ENCODE assay signal across 18 cellular contexts in genomic region chr1:24349891-24350290, GRCh38. TPM values are rescaled to one million over a fixed set of nuclear protein-coding genes. Genes with fewer than 3 reads are reported as not detected.
DNase-seq lines count a peak whose midpoint lies in the region; ATAC-seq and TF ChIP-seq lines count a peak whose summit lies in the region.
"Had no signal": no experiment of that assay in that cellular context is flagged by ENCODE, and none has a peak within 500 bp of the region (broad histone marks: within the 10 kb centered on the region; RNA-seq: fewer than 3 reads in every experiment).

No MANE protein-coding gene starts in this region.

- no peak overlapping the region for H3K27ac ChIP-seq in ascending aorta
- H3K27ac ChIP-seq: body of pancreas, transverse colon had no signal

- H3K4me3 Mint-ChIP-seq in central memory CD8-positive, alpha-beta T cell, result no peak overlapping the region
- H3K4me3 Mint-ChIP-seq: stimulated activated naive B cell treated with anti-CD40 and anti-IgM and Interleukin-4, amounts not matched to agents 10 μg/mL and 1 μg/mL and 100 μg/mL, for 72 hours had no signal

- H3K9me3 Mint-ChIP-seq in central memory CD8-positive, alpha-beta T cell, result no peaks in the 10 kb centered on the region
- H3K9me3 Mint-ChIP-seq: stimulated activated naive B cell treated with anti-CD40 and anti-IgM and Interleukin-4, amounts not matched to agents 10 μg/mL and 1 μg/mL and 100 μg/mL, for 72 hours had no signal

- H3K27me3 ChIP-seq in ascending aorta, result no peaks in the 10 kb centered on the region
- H3K27me3 ChIP-seq: body of pancreas, transverse colon had no signal

- no peaks in the 10 kb centered on the region for H3K36me3 Mint-ChIP-seq in central memory CD8-positive, alpha-beta T cell (ENCODE audit: insufficient read depth)
- H3K36me3 Mint-ChIP-seq: stimulated activated naive B cell treated with anti-CD40 and anti-IgM and Interleukin-4, amounts not matched to agents 10 μg/mL and 1 μg/mL and 100 μg/mL, for 72 hours had no signal

- in situ Hi-C loops in G401 (cut with HindIII; ENCODE audit: low sequenced_read_pairs), result no loop called here

- peaks cover 9% of the 10 kb centered on the region for H3K27me3 Mint-ChIP-seq in central memory CD8-positive, alpha-beta T cell

- no peaks in the 10 kb centered on the region for H3K9me3 ChIP-seq in ascending aorta
- H3K9me3 ChIP-seq: body of pancreas, transverse colon had no signal

- no peak for DNase-seq in activated CD4-positive, CD25-positive, alpha-beta regulatory T cell treated with anti-CD3 and anti-CD28 coated beads, Interleukin-2, amount 50 U/mL, for 72 hours
- DNase-seq in activated CD4-positive, alpha-beta T cell treated with anti-CD3 and anti-CD28 coated beads, Interleukin-2, amount 50 U/mL, for 48 hours, result peak; percentile 24 to 27
- DNase-seq in central memory CD8-positive, alpha-beta T cell (ENCODE audit: low spot score in 2 of 2), result no peak
- DNase-seq in stimulated activated CD4-positive, alpha-beta T cell treated with anti-CD3 and anti-CD28 coated beads, Interleukin-2, amount 100 ng/mL, for 4 hours (ENCODE audit: low read depth), result peak; percentile 24
- DNase-seq in ascending aorta (ENCODE audit: low spot score in 2 of 2) (no peak), G401 (ENCODE audit: low spot score) (no peak)
- DNase-seq: 8988T; body of pancreas; cortex of kidney; left ventricle myocardium superior; MM.1S; NCI-H187; stimulated activated naive B cell treated with anti-CD40 and anti-IgM and Interleukin-4, amounts not matched to agents 10 μg/mL and 1 μg/mL and 100 μg/mL, for 72 hours; transverse colon had no signal

- TF ChIP-seq CTCF in ascending aorta (IDR thresholded peaks at IDR 0.05), result no peak

- no peaks in the 10 kb centered on the region for H3K36me3 ChIP-seq in ascending aorta
- H3K36me3 ChIP-seq: transverse colon had no signal

- H3K4me1 ChIP-seq in ascending aorta, result no peaks in the 10 kb centered on the region
- H3K4me1 ChIP-seq: body of pancreas, transverse colon had no signal

- peak; percentile 69 to 79 for ATAC-seq in activated CD4-positive, CD25-positive, alpha-beta regulatory T cell treated with anti-CD3 and anti-CD28 coated beads, Interleukin-2, amount 50 U/mL, for 24 hours
- no peak for ATAC-seq in central memory CD8-positive, alpha-beta T cell (replicated peaks; ENCODE audit: extremely low read depth, poor library complexity, severe bottlenecking)
- ATAC-seq in GM19455 (IDR thresholded peaks at IDR 0.05; ENCODE audit: unreplicated experiment), result no peak
- ATAC-seq: body of pancreas; GM12878; HepG2; left ventricle myocardium superior; stimulated activated naive B cell treated with anti-CD40 and anti-IgM and Interleukin-4, amounts not matched to agents 10 μg/mL and 1 μg/mL and 100 μg/mL, for 72 hours had no signal

- no peak overlapping the region for H3K4me3 ChIP-seq in ascending aorta
- H3K4me3 ChIP-seq: body of pancreas, GM12878, transverse colon had no signal

- H3K27ac Mint-ChIP-seq in central memory CD8-positive, alpha-beta T cell (ENCODE audit: low read depth), result peak overlapping the region; percentile 86
- H3K27ac Mint-ChIP-seq: stimulated activated naive B cell treated with anti-CD40 and anti-IgM and Interleukin-4, amounts not matched to agents 10 μg/mL and 1 μg/mL and 100 μg/mL, for 72 hours had no signal

- peaks cover 6% of the 10 kb centered on the region for H3K4me1 Mint-ChIP-seq in central memory CD8-positive, alpha-beta T cell

- intact Hi-C loops in ascending aorta (cut with DNase I), result no loop called here

RNA-seq across cellular contexts. Expression of gene GRHL3, which starts 30.7 kb away (rescaled TPM):
- not detected for total RNA-seq in ascending aorta
- total RNA-seq in G401 (2014; rRNA removed; shearing (Covaris generic)), result 1.5 and 2.6 TPM in 2 replicates
- total RNA-seq: body of pancreas, HepG2, left ventricle myocardium superior, transverse colon had no signal

Comparison
In these comparisons a context has a peak if more than half of its experiments do, and no peak if none do; other contexts are left out.
1. ATAC-seq: peak in activated CD4-positive, CD25-positive, alpha-beta regulatory T cell treated with anti-CD3 and anti-CD28 coated beads, Interleukin-2, amount 50 U/mL, for 24 hours (2 of 2); none in central memory CD8-positive, alpha-beta T cell (single experiment) and GM19455 (single experiment).
2. DNase-seq: peak in activated CD4-positive, alpha-beta T cell treated with anti-CD3 and anti-CD28 coated beads, Interleukin-2, amount 50 U/mL, for 48 hours (2 of 2) and stimulated activated CD4-positive, alpha-beta T cell treated with anti-CD3 and anti-CD28 coated beads, Interleukin-2, amount 100 ng/mL, for 4 hours (single experiment); none in activated CD4-positive, CD25-positive, alpha-beta regulatory T cell treated with anti-CD3 and anti-CD28 coated beads, Interleukin-2, amount 50 U/mL, for 72 hours (single experiment), central memory CD8-positive, alpha-beta T cell (0 of 2), ascending aorta (0 of 2) and G401 (single experiment).